8 cellular contexts compared by ENCODE assay signal in the genomic region with DNA sequence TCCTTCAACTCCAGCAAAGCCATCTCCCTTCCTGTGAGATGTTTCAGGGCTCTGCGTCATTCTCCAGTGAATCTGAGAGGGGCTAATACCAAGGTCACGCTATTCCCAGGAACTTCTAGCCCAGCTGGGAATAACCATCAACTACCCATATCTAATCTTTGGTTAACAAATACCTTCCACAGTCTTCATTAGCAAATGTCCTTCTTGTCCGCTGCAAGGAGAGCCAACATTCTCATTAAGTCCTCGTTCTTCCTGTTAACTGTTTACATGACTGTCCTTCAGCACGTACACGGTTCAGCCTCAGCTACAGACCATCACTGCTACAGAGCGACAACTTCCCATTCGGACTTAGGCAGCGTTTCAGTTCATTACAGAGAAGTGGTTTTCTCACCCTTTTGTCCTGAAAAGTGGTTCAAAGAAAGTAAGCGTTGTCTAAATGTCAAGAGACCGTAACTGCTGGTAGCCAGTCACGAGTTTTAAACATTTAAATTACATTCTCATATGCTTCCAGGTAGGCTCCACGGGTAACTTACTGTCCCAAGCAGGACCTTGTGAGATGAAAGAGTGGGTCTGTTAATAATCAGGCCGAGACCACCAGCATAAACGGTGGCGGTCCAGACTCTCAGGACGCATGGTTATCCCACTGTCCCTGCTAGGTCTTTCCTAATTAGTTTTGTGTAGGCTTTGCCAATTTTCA.
DNase-seq lines count a peak whose midpoint lies in the region; ATAC-seq and TF ChIP-seq lines count a peak whose summit lies in the region.

No MANE protein-coding gene starts in this region.

- H3K36me3 ChIP-seq in thoracic aorta: no peaks in the 10 kb centered on the region

- H3K9me3 Mint-ChIP-seq in activated CD8-positive, alpha-beta T cell treated with anti-CD3 and anti-CD28 coated beads, Interleukin-2, amount 10 ng/mL, durations not matched to agents 7 days and 5 days (ENCODE audit: insufficient read depth): no peaks in the 10 kb centered on the region

- peaks cover 50% of the 10 kb centered on the region for H3K36me3 Mint-ChIP-seq in activated CD8-positive, alpha-beta T cell treated with anti-CD3 and anti-CD28 coated beads, Interleukin-2, amount 10 ng/mL, durations not matched to agents 7 days and 5 days (ENCODE audit: low read depth)

- ATAC-seq in GM21528 (IDR thresholded peaks at IDR 0.05; ENCODE audit: low FRiP score, unreplicated experiment) (peak; percentile 40), right cardiac atrium (peak; percentile 77 to 86), thoracic aorta (ENCODE audit: insufficient number of reproducible peaks, low FRiP score, low read depth) (no peak)
- ATAC-seq in activated CD8-positive, alpha-beta T cell treated with anti-CD3 and anti-CD28 coated beads, Interleukin-2, amount 10 ng/mL, durations not matched to agents 7 days and 5 days: no peak

- POLR2A ChIA-PET in activated CD8-positive, alpha-beta T cell treated with anti-CD3 and anti-CD28 coated beads, Interleukin-2, amount 10 ng/mL, durations not matched to agents 7 days and 5 days (lab: Charles Lee): no interaction called here

- H3K27me3 ChIP-seq in right cardiac atrium (ENCODE audit: control insufficient read depth, insufficient read depth): no peaks in the 10 kb centered on the region
- no peaks in the 10 kb centered on the region for H3K27me3 ChIP-seq in thoracic aorta (replicated peaks; ENCODE audit: insufficient read depth)

- intact Hi-C loops in right cardiac atrium (cut with DNase I): loop anchor here in 1 of 4 donors (10.0 kb wide), 1 partner anchor 57 kb away; no protein-coding TSS in a partner anchor

- H3K4me1 Mint-ChIP-seq in activated CD8-positive, alpha-beta T cell treated with anti-CD3 and anti-CD28 coated beads, Interleukin-2, amount 10 ng/mL, durations not matched to agents 7 days and 5 days (ENCODE audit: low read depth): peaks cover 78% of the 10 kb centered on the region

- CTCF ChIA-PET in activated CD8-positive, alpha-beta T cell treated with anti-CD3 and anti-CD28 coated beads, Interleukin-2, amount 10 ng/mL, durations not matched to agents 7 days and 5 days (lab: Charles Lee): interaction anchor here (1.0 to 1.4 kb wide), 3 partner anchors 9 to 31 kb away, joined by 3 to 4 read pairs (median 3); no protein-coding TSS in a partner anchor

- 15% methylated on average over 17 of the region's 17 CpGs for WGBS in right cardiac atrium

- H3K27ac ChIP-seq in right cardiac atrium (ENCODE audit: low read length): peak overlapping the region; percentile 98
- peak overlapping the region; percentile 75 to 87 for H3K27ac ChIP-seq in thoracic aorta

- DNase-seq in Ammon's horn (ENCODE audit: low spot score) (peak; percentile 63), right cardiac atrium (peak in 1 of 3 donors; percentile 50), thoracic aorta (ENCODE audit: low spot score) (no peak), NCI-H2196 treated with DMSO at 0.1 percent for 48 hours (lab: John Stamatoyannopoulos, UW; ENCODE audit: unreplicated experiment) (no peak), SK-N-DZ (ENCODE audit: low spot score) (no peak), NCI-H2227 treated with DMSO at 0.1 percent for 48 hours (lab: John Stamatoyannopoulos, UW) (no peak)
- no peak for DNase-seq in activated CD8-positive, alpha-beta T cell treated with anti-CD3 and anti-CD28 coated beads, Interleukin-2, amount 10 ng/mL, durations not matched to agents 7 days and 5 days

- H3K27ac Mint-ChIP-seq in activated CD8-positive, alpha-beta T cell treated with anti-CD3 and anti-CD28 coated beads, Interleukin-2, amount 10 ng/mL, durations not matched to agents 7 days and 5 days: peak overlapping the region; percentile 50

- no peak for TF ChIP-seq CTCF in thoracic aorta (IDR thresholded peaks at IDR 0.05)

- H3K9me3 ChIP-seq in right cardiac atrium (ENCODE audit: control insufficient read depth, low read length): no peaks in the 10 kb centered on the region
- H3K9me3 ChIP-seq in thoracic aorta: no peaks in the 10 kb centered on the region

- H3K4me3 ChIP-seq in right cardiac atrium (ENCODE audit: low read length) (peak overlapping the region; percentile 65), thoracic aorta (peak overlapping the region; percentile 74)

- H3K4me3 Mint-ChIP-seq in activated CD8-positive, alpha-beta T cell treated with anti-CD3 and anti-CD28 coated beads, Interleukin-2, amount 10 ng/mL, durations not matched to agents 7 days and 5 days: no peak overlapping the region

- H3K27me3 Mint-ChIP-seq in activated CD8-positive, alpha-beta T cell treated with anti-CD3 and anti-CD28 coated beads, Interleukin-2, amount 10 ng/mL, durations not matched to agents 7 days and 5 days (ENCODE audit: low read depth): no peaks in the 10 kb centered on the region

- peaks cover 12% of the 10 kb centered on the region for H3K4me1 ChIP-seq in right cardiac atrium (ENCODE audit: control insufficient read depth, insufficient read depth, low read length)
- H3K4me1 ChIP-seq in thoracic aorta (ENCODE audit: control insufficient read depth in 1 of 2, low read depth in 2 of 2): peaks cover 28 to 80% of the 10 kb centered on the region in 2 donors

Comparison
In these comparisons a context has a peak if more than half of its experiments do, and no peak if none do; other contexts are left out.
1. ATAC-seq: peak in GM21528 (single experiment) and right cardiac atrium (2 of 2); none in activated CD8-positive, alpha-beta T cell treated with anti-CD3 and anti-CD28 coated beads, Interleukin-2, amount 10 ng/mL, durations not matched to agents 7 days and 5 days (single experiment) and thoracic aorta (single experiment).